Comparison of ENCODE assay signal across 18 cellular contexts in the genomic region with DNA sequence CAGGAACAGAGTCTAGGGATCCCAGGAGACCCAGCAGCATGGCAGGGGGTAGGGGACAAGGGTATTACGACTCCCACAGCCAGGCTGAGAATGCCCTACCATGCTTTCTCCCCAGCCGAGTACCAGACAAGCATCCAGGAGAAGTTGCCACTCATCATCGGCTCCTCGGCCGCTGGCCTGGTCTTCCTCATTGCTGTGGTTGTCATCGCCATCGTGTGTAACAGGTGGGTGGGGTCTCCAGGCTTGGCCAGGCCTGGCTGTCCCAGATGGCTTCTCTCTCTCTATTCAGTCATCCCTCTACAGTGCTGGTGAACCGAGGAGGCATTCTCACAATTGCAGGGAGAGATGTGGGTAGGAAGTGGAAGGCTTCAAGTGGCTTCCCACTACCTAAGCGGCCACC.
"Had no signal": no experiment of that assay in that cellular context is flagged by ENCODE, and none has a peak within 500 bp of the region (broad histone marks: within the 10 kb centered on the region; RNA-seq: fewer than 3 reads in every experiment).

No MANE protein-coding gene starts in this region.

- H3K4me3 ChIP-seq: coronary artery, dorsolateral prefrontal cortex, esophagus muscularis mucosa, gastroesophageal sphincter, heart left ventricle, hepatocyte, left lung, lower lobe of right lung, mucosa of descending colon had no signal

- DNase-seq: dermis blood vessel endothelial cell; dorsolateral prefrontal cortex; effector CD4-positive, alpha-beta T cell; effector memory CD4-positive, alpha-beta T cell; foreskin keratinocyte; heart left ventricle; hypothalamus; immature natural killer cell; islet precursor cell; left cardiac atrium; left lung; lower lobe of right lung; mesenchymal stem cell; mucosa of descending colon had no signal

- H2AFZ ChIP-seq: hepatocyte had no signal

- H3K27me3 ChIP-seq: dorsolateral prefrontal cortex, hepatocyte had no signal

- H3K4me2 ChIP-seq: hepatocyte had no signal

- H3K36me3 ChIP-seq: esophagus muscularis mucosa, gastroesophageal sphincter, left lung, lower lobe of right lung had no signal

- H3K79me2 ChIP-seq: hepatocyte had no signal

- H3K4me1 ChIP-seq: esophagus muscularis mucosa, foreskin keratinocyte, gastroesophageal sphincter, heart left ventricle, left lung, lower lobe of right lung had no signal

- H3K9me3 ChIP-seq: esophagus muscularis mucosa, gastroesophageal sphincter, heart left ventricle, left lung, lower lobe of right lung, mucosa of descending colon had no signal

- ATAC-seq: foreskin keratinocyte, gastroesophageal sphincter, left lung, lower lobe of right lung, mucosa of descending colon had no signal

- H3K27ac ChIP-seq: coronary artery, dorsolateral prefrontal cortex, esophagus muscularis mucosa, foreskin keratinocyte, gastroesophageal sphincter, heart left ventricle, hepatocyte, left lung, lower lobe of right lung had no signal
